Comparison of ENCODE assay signal across 13 cellular contexts in genomic region chr7:135188298-135188984, GRCh38.
A peak's percentile ranks its signal among the peaks of the same experiment; 100 is the strongest.
DNase-seq lines count a peak whose midpoint lies in the region; ATAC-seq and TF ChIP-seq lines count a peak whose summit lies in the region.
"Had no signal": no experiment of that assay in that cellular context is flagged by ENCODE, and none has a peak within 500 bp of the region (broad histone marks: within the 10 kb centered on the region; RNA-seq: fewer than 3 reads in every experiment).

No MANE protein-coding gene starts in this region.

- ATAC-seq in GM19438 (IDR thresholded peaks at IDR 0.05; ENCODE audit: low read depth, unreplicated experiment), result peak; percentile 44
- peak; percentile 36 for ATAC-seq in HG02981 (IDR thresholded peaks at IDR 0.05; ENCODE audit: unreplicated experiment)

- TF ChIP-seq CTCF in GM12875 (IDR thresholded peaks at IDR 0.05; ENCODE audit: borderline replicate concordance, insufficient read depth, low read depth, low read length) (no peak), coronary artery (IDR thresholded peaks at IDR 0.05) (no peak)

- no peak overlapping the region for H3K27ac ChIP-seq in coronary artery
- H3K27ac ChIP-seq: cardiac muscle cell, PC-9 had no signal

- DNase-seq in coronary artery (ENCODE audit: low spot score) (peak; percentile 46), T-helper 9 cell (no peak), NK-92 (lab: John Stamatoyannopoulos, UW; ENCODE audit: unreplicated experiment) (no peak), NCI-H345 treated with DMSO at 0.1 percent for 48 hours (lab: John Stamatoyannopoulos, UW; ENCODE audit: unreplicated experiment) (no peak), NCI-H1417 (lab: John Stamatoyannopoulos, UW) (no peak)
- DNase-seq: esophagus squamous epithelium; NCI-H2081; stimulated activated CD4-positive, alpha-beta T cell treated with anti-CD3 and anti-CD28 coated beads, Interleukin-2, amount 100 ng/mL, for 24 hours had no signal

- H3K4me3 ChIP-seq in GM12875 (ENCODE audit: low read depth, low read length) (peak overlapping the region; percentile 40), coronary artery (no peak overlapping the region)
- H3K4me3 ChIP-seq: cardiac muscle cell, esophagus squamous epithelium, PC-9 had no signal
